ENCODE assay signal across 23 cellular contexts in genomic region chr15:54841906-54842305, GRCh38.
DNase-seq lines count a peak whose midpoint lies in the region; ATAC-seq and TF ChIP-seq lines count a peak whose summit lies in the region.
"Had no signal": no experiment of that assay in that cellular context is flagged by ENCODE, and none has a peak within 500 bp of the region (broad histone marks: within the 10 kb centered on the region; RNA-seq: fewer than 3 reads in every experiment).

No MANE protein-coding gene starts in this region.

- peak; percentile 48 to 72 (median 70) for ATAC-seq in psoas muscle
- ATAC-seq in natural killer cell treated with Interleukin-12 subunit alpha and Interleukin-12 subunit beta and Interleukin-15 and Interleukin-18, amount 100 ng/mL, for 72 hours = no peak
- ATAC-seq: A549 had no signal

- peaks cover 24% of the 10 kb centered on the region for H3K4me1 Mint-ChIP-seq in dendritic cell treated with granulocyte-macrophage colony-stimulating factor and Interleukin-4, amounts not matched to agents 40 ng/mL and 50 ng/mL, for 4 days (ENCODE audit: low read depth)
- H3K4me1 Mint-ChIP-seq in natural killer cell treated with Interleukin-12 subunit alpha and Interleukin-12 subunit beta and Interleukin-15 and Interleukin-18, amount 100 ng/mL, for 72 hours (ENCODE audit: low read depth in 2 of 2) = no peaks in the 10 kb centered on the region
- H3K4me1 Mint-ChIP-seq: B cell; CD4-positive, alpha-beta memory T cell; CD4-positive, CD25-positive, alpha-beta regulatory T cell; CD8-positive, alpha-beta memory T cell had no signal

- TF ChIP-seq CTCF in psoas muscle (IDR thresholded peaks at IDR 0.05) (no peak), coronary artery (IDR thresholded peaks at IDR 0.05) (no peak)

- H3K4me3 ChIP-seq in psoas muscle (no peak overlapping the region), coronary artery (no peak overlapping the region)
- H3K4me3 ChIP-seq: A549; BLaER1 treated with 17β-estradiol and CSF1 and Interleukin-3, amounts not matched to agents 10 nM and 100 nM; GM12878 had no signal

- H3K9me3 ChIP-seq in psoas muscle = no peaks in the 10 kb centered on the region
- H3K9me3 ChIP-seq: A549; BLaER1 treated with 17β-estradiol and CSF1 and Interleukin-3, amounts not matched to agents 10 nM and 100 nM had no signal

- peak overlapping the region; percentile 62 for H3K27ac ChIP-seq in psoas muscle
- H3K27ac ChIP-seq in coronary artery = no peak overlapping the region
- H3K27ac ChIP-seq: 22Rv1, A549, C4-2B had no signal

- WGBS in psoas muscle, 3 donors = 46 to 70% (median 56%) methylated on average over 2 of the region's 2 CpGs

- H3K27me3 Mint-ChIP-seq in dendritic cell treated with granulocyte-macrophage colony-stimulating factor and Interleukin-4, amounts not matched to agents 40 ng/mL and 50 ng/mL, for 4 days = no peaks in the 10 kb centered on the region
- H3K27me3 Mint-ChIP-seq in natural killer cell treated with Interleukin-12 subunit alpha and Interleukin-12 subunit beta and Interleukin-15 and Interleukin-18, amount 100 ng/mL, for 72 hours = no peaks in the 10 kb centered on the region
- H3K27me3 Mint-ChIP-seq: B cell; CD4-positive, alpha-beta memory T cell had no signal

- H3K27ac Mint-ChIP-seq in dendritic cell treated with granulocyte-macrophage colony-stimulating factor and Interleukin-4, amounts not matched to agents 40 ng/mL and 50 ng/mL, for 4 days = peak overlapping the region; percentile 59
- no peak overlapping the region for H3K27ac Mint-ChIP-seq in natural killer cell treated with Interleukin-12 subunit alpha and Interleukin-12 subunit beta and Interleukin-15 and Interleukin-18, amount 100 ng/mL, for 72 hours
- H3K27ac Mint-ChIP-seq: B cell; CD4-positive, alpha-beta memory T cell; CD4-positive, CD25-positive, alpha-beta regulatory T cell; CD8-positive, alpha-beta memory T cell had no signal

- H3K4me3 Mint-ChIP-seq in dendritic cell treated with granulocyte-macrophage colony-stimulating factor and Interleukin-4, amounts not matched to agents 40 ng/mL and 50 ng/mL, for 4 days = no peak overlapping the region
- no peak overlapping the region for H3K4me3 Mint-ChIP-seq in natural killer cell treated with Interleukin-12 subunit alpha and Interleukin-12 subunit beta and Interleukin-15 and Interleukin-18, amount 100 ng/mL, for 72 hours
- H3K4me3 Mint-ChIP-seq: B cell; CD4-positive, alpha-beta memory T cell; CD4-positive, CD25-positive, alpha-beta regulatory T cell; CD8-positive, alpha-beta memory T cell had no signal

- no peaks in the 10 kb centered on the region for H3K36me3 Mint-ChIP-seq in dendritic cell treated with granulocyte-macrophage colony-stimulating factor and Interleukin-4, amounts not matched to agents 40 ng/mL and 50 ng/mL, for 4 days (ENCODE audit: low read depth)
- H3K36me3 Mint-ChIP-seq in natural killer cell treated with Interleukin-12 subunit alpha and Interleukin-12 subunit beta and Interleukin-15 and Interleukin-18, amount 100 ng/mL, for 72 hours = no peaks in the 10 kb centered on the region
- H3K36me3 Mint-ChIP-seq: CD4-positive, alpha-beta memory T cell; CD4-positive, CD25-positive, alpha-beta regulatory T cell; CD8-positive, alpha-beta memory T cell had no signal

- H3K36me3 ChIP-seq in psoas muscle (ENCODE audit: insufficient read depth in 1 of 2, low read depth in 1 of 2) = no peaks in the 10 kb centered on the region
- H3K36me3 ChIP-seq: BLaER1 treated with 17β-estradiol and CSF1 and Interleukin-3, amounts not matched to agents 10 nM and 100 nM had no signal

- DNase-seq in CD1c-positive myeloid dendritic cell (ENCODE audit: extremely low spot score) (peak; percentile 25), psoas muscle (no peak), coronary artery (ENCODE audit: low spot score) (no peak)
- no peak for DNase-seq in natural killer cell treated with Interleukin-12 subunit alpha and Interleukin-12 subunit beta and Interleukin-15 and Interleukin-18, amount 100 ng/mL, for 72 hours (ENCODE audit: low spot score)
- DNase-seq: AML-193; CD4-positive, alpha-beta memory T cell; CD4-positive, CD25-positive, alpha-beta regulatory T cell; CD8-positive, alpha-beta memory T cell; COR-L47; DMS 273 treated with DMSO at 0.1 percent for 48 hours; DMS153; DMS53; DMS79; DND-41; EL; GDM1 had no signal

- H3K9me3 Mint-ChIP-seq in dendritic cell treated with granulocyte-macrophage colony-stimulating factor and Interleukin-4, amounts not matched to agents 40 ng/mL and 50 ng/mL, for 4 days = no peaks in the 10 kb centered on the region
- no peaks in the 10 kb centered on the region for H3K9me3 Mint-ChIP-seq in natural killer cell treated with Interleukin-12 subunit alpha and Interleukin-12 subunit beta and Interleukin-15 and Interleukin-18, amount 100 ng/mL, for 72 hours

- intact Hi-C loops in dendritic cell treated with granulocyte-macrophage colony-stimulating factor and Interleukin-4, amounts not matched to agents 40 ng/mL and 50 ng/mL, for 4 days (cut with micrococcal nuclease) = loop anchor here (5.0 kb wide), 1 partner anchor 40 kb away; no protein-coding TSS in a partner anchor
- intact Hi-C loops in psoas muscle (cut with DNase I) = no loop called here

- H3K4me1 ChIP-seq in psoas muscle = no peaks in the 10 kb centered on the region
- H3K4me1 ChIP-seq: A549 had no signal

- no peaks in the 10 kb centered on the region for H3K27me3 ChIP-seq in psoas muscle (ENCODE audit: insufficient read depth in 3 of 3, low read length in 2 of 3)
- H3K27me3 ChIP-seq: BLaER1 treated with 17β-estradiol and CSF1 and Interleukin-3, amounts not matched to agents 10 nM and 100 nM had no signal

Comparison
In these comparisons a context has a peak if more than half of its experiments do, and no peak if none do; other contexts are left out.
1. ATAC-seq: peak in psoas muscle (4 of 4); none in natural killer cell treated with Interleukin-12 subunit alpha and Interleukin-12 subunit beta and Interleukin-15 and Interleukin-18, amount 100 ng/mL, for 72 hours (0 of 2).